Comparison of ENCODE assay signal across 14 cellular contexts in genomic region chr20:61970357-61970756, GRCh38.
DNase-seq lines count a peak whose midpoint lies in the region; ATAC-seq and TF ChIP-seq lines count a peak whose summit lies in the region.
"Had no signal": no experiment of that assay in that cellular context is flagged by ENCODE, and none has a peak within 500 bp of the region (broad histone marks: within the 10 kb centered on the region; RNA-seq: fewer than 3 reads in every experiment).

No MANE protein-coding gene starts in this region.

- no peaks in the 10 kb centered on the region for H3K4me1 ChIP-seq in RWPE2 (ENCODE audit: insufficient read depth, poor library complexity, severe bottlenecking)
- H3K4me1 ChIP-seq: Caco-2, HAP-1 had no signal

- no peaks in the 10 kb centered on the region for H3K9me3 ChIP-seq in RWPE2 (ENCODE audit: severe bottlenecking)
- H3K9me3 ChIP-seq: Caco-2, HAP-1 had no signal

- ATAC-seq in RWPE2 (ENCODE audit: low read depth) (no peak), sciatic nerve (no peak), left lobe of liver (no peak)
- ATAC-seq: CD8-positive, alpha-beta T cell had no signal

- intact Hi-C loops in sciatic nerve (cut with DNase I) = no loop called here

- TF ChIP-seq CTCF in RWPE2 (IDR thresholded peaks at IDR 0.05; ENCODE audit: poor library complexity, severe bottlenecking) = no peak

- DNase-seq in COLO829 (ENCODE audit: low spot score) (peak; percentile 93), RWPE2 (ENCODE audit: low spot score) (peak; percentile 53), globus pallidus (ENCODE audit: low spot score) (peak; percentile 80), sciatic nerve (ENCODE audit: low spot score) (peak; percentile 13), left lobe of liver (ENCODE audit: low spot score) (no peak), cerebellum (ENCODE audit: low spot score) (no peak), GDM1 (lab: John Stamatoyannopoulos, UW) (no peak)
- no peak for DNase-seq in effector CD4-positive, alpha-beta T cell
- DNase-seq: CD8-positive, alpha-beta T cell; DND-41; GF-D8; IMR-90 had no signal

- no peak overlapping the region for H3K4me3 ChIP-seq in RWPE2 (ENCODE audit: severe bottlenecking)
- H3K4me3 ChIP-seq: HAP-1 had no signal

- H3K27me3 ChIP-seq in RWPE2 (ENCODE audit: insufficient read depth, poor library complexity, severe bottlenecking) = peaks cover 16% of the 10 kb centered on the region

- H3K36me3 ChIP-seq in RWPE2 (ENCODE audit: low read depth) = peaks cover 20% of the 10 kb centered on the region

- no peak overlapping the region for H3K27ac ChIP-seq in RWPE2 (ENCODE audit: poor library complexity, severe bottlenecking)

Comparison
In these comparisons a context has a peak if more than half of its experiments do, and no peak if none do; other contexts are left out.
1. DNase-seq: peak in COLO829 (single experiment), RWPE2 (single experiment), globus pallidus (single experiment) and sciatic nerve (single experiment); none in left lobe of liver (single experiment), cerebellum (single experiment), GDM1 (single experiment) and effector CD4-positive, alpha-beta T cell (single experiment).